In genomic region chr16:88630941-88631340, GRCh38 we compare ENCODE assay signal across 36 cellular contexts. TPM values are rescaled to one million over a fixed set of nuclear protein-coding genes. Genes with fewer than 3 reads are reported as not detected.
"Had no signal": no experiment of that assay in that cellular context is flagged by ENCODE, and none has a peak within 500 bp of the region (broad histone marks: within the 10 kb centered on the region; RNA-seq: fewer than 3 reads in every experiment).

No MANE protein-coding gene starts in this region.

- H3K4me3 ChIP-seq: colonic mucosa, gastrocnemius medialis, left lung, lower lobe of right lung, pancreas, stomach, thyroid gland, vagina had no signal

- H3K27ac ChIP-seq: colonic mucosa, epithelial cell of prostate, left lung, lower lobe of right lung, neutrophil, pancreas, stomach, thyroid gland, vagina had no signal

- ATAC-seq: esophagus mucosa; gastrocnemius medialis; left cardiac atrium; left lung; lower lobe of right lung; naive thymus-derived CD8-positive, alpha-beta T cell; pancreas; sciatic nerve; stimulated activated effector memory CD8-positive, alpha-beta T cell treated with anti-CD3 and anti-CD28 coated beads, Interleukin-12 subunit alpha, Interleukin-12 subunit beta, amount 100 ng/mL, for 72 hours had no signal

- DNase-seq: colonic mucosa; effector CD8-positive, alpha-beta T cell; endodermal cell; foreskin fibroblast; gastrocnemius medialis; head of caudate nucleus; hippocampal formation; left cardiac atrium; left lung; naive thymus-derived CD8-positive, alpha-beta T cell; retina; stimulated activated CD4-positive, alpha-beta T cell treated with anti-CD3 and anti-CD28 coated beads, Interleukin-2, amount 100 ng/mL, for 24 hours; stimulated activated CD4-positive, alpha-beta T cell treated with anti-CD3 and anti-CD28 coated beads, Interleukin-4, amount 100 ng/mL, for 24 hours; stimulated activated naive CD4-positive, alpha-beta T cell treated with Interleukin-2 at 50 U/mL for 16 hours; stomach; thyroid gland; trophoblast cell had no signal

- H3K4me3 Mint-ChIP-seq: dendritic cell treated with granulocyte-macrophage colony-stimulating factor and Interleukin-4, amounts not matched to agents 40 ng/mL and 50 ng/mL, for 4 days; endodermal cell; neural crest cell; stimulated activated effector memory CD8-positive, alpha-beta T cell treated with anti-CD3 and anti-CD28 coated beads, Interleukin-12 subunit alpha, Interleukin-12 subunit beta, amount 100 ng/mL, for 72 hours had no signal

- H3K4me1 ChIP-seq: colonic mucosa, gastrocnemius medialis, pancreas had no signal

- H3K27me3 ChIP-seq: colonic mucosa, gastrocnemius medialis, pancreas, thyroid gland, vagina had no signal

- H3K4me1 Mint-ChIP-seq: endodermal cell had no signal

- H3K9me3 ChIP-seq: colonic mucosa, gastrocnemius medialis, left lung, lower lobe of right lung, neutrophil, pancreas, stomach, thyroid gland, vagina had no signal

- H3K27me3 Mint-ChIP-seq: naive thymus-derived CD8-positive, alpha-beta T cell had no signal

- H3K27ac Mint-ChIP-seq: dendritic cell treated with granulocyte-macrophage colony-stimulating factor and Interleukin-4, amounts not matched to agents 40 ng/mL and 50 ng/mL, for 4 days; endodermal cell; stimulated activated effector memory CD8-positive, alpha-beta T cell treated with anti-CD3 and anti-CD28 coated beads, Interleukin-12 subunit alpha, Interleukin-12 subunit beta, amount 100 ng/mL, for 72 hours had no signal

- H3K9me3 Mint-ChIP-seq: dendritic cell treated with granulocyte-macrophage colony-stimulating factor and Interleukin-4, amounts not matched to agents 40 ng/mL and 50 ng/mL, for 4 days; endodermal cell; naive thymus-derived CD8-positive, alpha-beta T cell; neural crest cell; stimulated activated effector memory CD8-positive, alpha-beta T cell treated with anti-CD3 and anti-CD28 coated beads, Interleukin-12 subunit alpha, Interleukin-12 subunit beta, amount 100 ng/mL, for 72 hours had no signal

RNA-seq across cellular contexts. Expression of gene IL17C, which starts 7.4 kb away (rescaled TPM):
- total RNA-seq: colonic mucosa, endodermal cell, esophagus mucosa, gastrocnemius medialis, glomerular endothelial cell, left cardiac atrium, left lung, lower lobe of right lung, mesenteric fat pad, myocyte, omental fat pad, pancreas, posterior vena cava, pulmonary artery endothelial cell, sciatic nerve, subcutaneous adipose tissue, temporal lobe, thyroid gland, ureter, vagina had no signal

RNA-seq across cellular contexts. Expression of gene SNAI3, which starts 55.4 kb away (rescaled TPM):
- total RNA-seq: neural crest cell, vagina had no signal
